In the genomic region with DNA sequence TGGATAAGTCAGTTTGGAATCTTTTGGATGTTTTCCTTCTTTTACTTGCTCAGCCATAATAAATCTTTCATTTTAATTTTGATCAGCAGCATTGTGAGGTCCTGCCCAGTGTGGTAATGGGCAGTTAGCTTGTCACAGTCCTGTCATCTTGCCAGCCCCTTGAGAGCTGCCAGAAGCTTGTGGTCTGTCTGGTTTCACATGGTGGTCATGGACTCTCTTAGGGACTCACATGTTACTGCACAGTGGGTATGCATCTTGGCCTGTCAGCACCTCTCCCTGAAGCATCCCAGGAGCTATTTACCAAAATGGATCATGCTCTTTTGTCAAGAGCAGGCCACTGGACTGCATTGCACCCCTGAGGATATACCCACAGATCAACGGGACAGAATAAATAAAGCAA, we compare ENCODE assay signal across 14 cellular contexts.
DNase-seq lines count a peak whose midpoint lies in the region; ATAC-seq, FAIRE-seq and TF ChIP-seq lines count a peak whose summit lies in the region.
"Had no signal": no experiment of that assay in that cellular context is flagged by ENCODE, and none has a peak within 500 bp of the region (broad histone marks: within the 10 kb centered on the region; RNA-seq: fewer than 3 reads in every experiment).

No MANE protein-coding gene starts in this region.

- peaks cover 2% of the 10 kb centered on the region for H3K36me3 Mint-ChIP-seq in astrocyte (ENCODE audit: low read depth, unreplicated experiment)

- no peaks in the 10 kb centered on the region for H4K20me1 ChIP-seq in astrocyte (ENCODE audit: insufficient read depth, low read length)

- TF ChIP-seq CTCF in astrocyte (IDR thresholded peaks at IDR 0.05; ENCODE audit: insufficient read depth, low read depth, low read length) (no peak), GM13976 (IDR thresholded peaks at IDR 0.05; ENCODE audit: borderline replicate concordance, control extremely low read depth, extremely low read depth, insufficient read depth, missing control alignments) (no peak)

- no peak overlapping the region for H3K27ac Mint-ChIP-seq in astrocyte (ENCODE audit: unreplicated experiment)
- H3K27ac Mint-ChIP-seq: activated T-cell treated with anti-CD3 and anti-CD28 coated beads, Interleukin-2, amount 50 U/mL, for 72 hours had no signal

- H3K27ac ChIP-seq in astrocyte (ENCODE audit: low read depth, low read length), result no peak overlapping the region
- H3K27ac ChIP-seq: C4-2B, testis, WERI-Rb-1 had no signal

- no peaks in the 10 kb centered on the region for H3K79me2 ChIP-seq in astrocyte (ENCODE audit: insufficient read depth, low read length)

- H3K9me3 Mint-ChIP-seq in astrocyte (ENCODE audit: unreplicated experiment), result no peaks in the 10 kb centered on the region
- H3K9me3 Mint-ChIP-seq: activated T-cell treated with anti-CD3 and anti-CD28 coated beads, Interleukin-2, amount 50 U/mL, for 72 hours had no signal

- ATAC-seq in HG02678 (IDR thresholded peaks at IDR 0.05; ENCODE audit: unreplicated experiment) (peak; percentile 45), left lobe of liver (peak; percentile 21), HG03159 (IDR thresholded peaks at IDR 0.05; ENCODE audit: unreplicated experiment) (no peak)
- ATAC-seq: activated T-cell treated with anti-CD3 and anti-CD28 coated beads, Interleukin-2, amount 50 U/mL, for 72 hours had no signal

- no peaks in the 10 kb centered on the region for H3K27me3 ChIP-seq in astrocyte (ENCODE audit: insufficient read depth, low read length)
- H3K27me3 ChIP-seq: testis had no signal

- no peaks in the 10 kb centered on the region for H3K36me3 ChIP-seq in astrocyte (ENCODE audit: insufficient read depth, low read length)
- H3K36me3 ChIP-seq: WERI-Rb-1 had no signal

- no peak overlapping the region for H3K9ac ChIP-seq in astrocyte (ENCODE audit: low read length)

- DNase-seq in Daoy (ENCODE audit: low read depth), result peak; percentile 69
- DNase-seq in astrocyte (ENCODE audit: low read depth), result peak; percentile 34
- no peak for DNase-seq in left lobe of liver (ENCODE audit: low spot score)
- DNase-seq in foreskin melanocyte, result no peak
- no peak for DNase-seq in HPDE6-E6E7 (ENCODE audit: extremely low spot score)
- no peak for DNase-seq in GM13976 (ENCODE audit: low spot score)
- DNase-seq: activated T-cell treated with anti-CD3 and anti-CD28 coated beads, Interleukin-2, amount 50 U/mL, for 72 hours; testis; WERI-Rb-1 had no signal

- H3K4me1 Mint-ChIP-seq in astrocyte (ENCODE audit: low read depth, unreplicated experiment), result no peaks in the 10 kb centered on the region

- no peaks in the 10 kb centered on the region for H3K9me3 ChIP-seq in astrocyte (ENCODE audit: insufficient read depth, low read depth, low read length)
- H3K9me3 ChIP-seq: testis had no signal

- H3K4me2 ChIP-seq in astrocyte (ENCODE audit: low read length), result no peak overlapping the region

- H3K4me3 ChIP-seq in astrocyte (ENCODE audit: insufficient read depth, low read depth, low read length), result no peak overlapping the region
- H3K4me3 ChIP-seq: testis had no signal

- H2AFZ ChIP-seq in astrocyte (ENCODE audit: low read depth, low read length), result no peak overlapping the region

- in situ Hi-C loops in GM13976 (cut with MboI; ENCODE audit: low sequenced_read_pairs, unreplicated experiment), result no loop called here

- H3K4me3 Mint-ChIP-seq in astrocyte (ENCODE audit: unreplicated experiment), result no peak overlapping the region
- H3K4me3 Mint-ChIP-seq: activated T-cell treated with anti-CD3 and anti-CD28 coated beads, Interleukin-2, amount 50 U/mL, for 72 hours had no signal

- peaks cover 5% of the 10 kb centered on the region for H3K4me1 ChIP-seq in astrocyte (ENCODE audit: insufficient read depth, low read length)

- H3K27me3 Mint-ChIP-seq in astrocyte (ENCODE audit: low read depth, unreplicated experiment), result no peaks in the 10 kb centered on the region

- no peak for FAIRE-seq in astrocyte (lab: Jason Lieb, UNC)
- FAIRE-seq: colon, frontal cortex had no signal

Comparison
In these comparisons a context has a peak if more than half of its experiments do, and no peak if none do; other contexts are left out.
1. DNase-seq: peak in Daoy (single experiment) and astrocyte (single experiment); none in left lobe of liver (single experiment), foreskin melanocyte (single experiment), HPDE6-E6E7 (single experiment) and GM13976 (single experiment).